1 cellular context compared by ENCODE assay signal in the genomic region with DNA sequence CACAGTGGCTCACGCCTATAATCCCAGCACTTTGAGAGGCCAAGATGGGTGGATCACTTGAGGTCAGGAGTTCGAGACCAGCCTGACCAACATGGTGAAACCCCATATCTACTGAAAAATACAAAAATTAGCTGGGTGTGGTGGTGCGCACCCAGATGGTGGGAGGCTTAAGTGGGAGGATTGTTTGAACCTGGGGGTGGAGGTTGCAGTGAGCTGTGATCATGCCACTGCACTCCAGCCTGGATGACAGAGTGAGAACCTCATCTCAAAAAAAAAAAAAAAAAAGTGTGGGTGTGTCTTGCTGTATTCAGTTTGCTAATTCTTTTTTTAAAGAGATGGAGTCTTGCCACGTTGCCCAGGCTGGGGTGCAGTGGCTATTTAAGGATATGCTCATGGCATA.
A peak's percentile ranks its signal among the peaks of the same experiment; 100 is the strongest.
TF ChIP-seq lines count a peak whose summit lies in the region.
"Not testable (repeated sequence)": the region's sequence is repeated elsewhere in the genome, so short reads cannot be mapped to it uniquely, and the experiment has no call there.

No MANE protein-coding gene starts in this region.

- not testable (repeated sequence) for H3K4me1 ChIP-seq in HEK293 (ENCODE audit: control insufficient read depth, insufficient read depth, low read length)

- TF ChIP-seq CTCF in HEK293 (tag by site-specific recombination; IDR thresholded peaks at IDR 0.05), result not testable (repeated sequence)

- not testable (repeated sequence) for H3K9me3 ChIP-seq in HEK293 (ENCODE audit: control insufficient read depth, insufficient read depth, low read depth, low read length)

- POLR2A ChIA-PET in HEK293 (lab: Yijun Ruan, JAX), result interaction anchor here (0.7 kb wide), 1 partner anchor 169 kb away, joined by 4 read pairs; no protein-coding TSS in a partner anchor

- H3K36me3 ChIP-seq in HEK293 (ENCODE audit: control insufficient read depth in 2 of 2, insufficient read depth in 1 of 2, low read length in 2 of 2), result not testable (repeated sequence)

- CTCF ChIA-PET in HEK293 (lab: Yijun Ruan, JAX), result interaction anchor here (0.7 to 1.4 kb wide), 2 partner anchors 26 to 471 kb away, joined by 3 to 4 read pairs; no protein-coding TSS in a partner anchor

- H3K4me3 ChIP-seq in HEK293 (ENCODE audit: low read depth, low read length), result not testable (repeated sequence)

- H3K27ac ChIP-seq in HEK293 (ENCODE audit: extremely low read depth, low read depth, low read length), result not testable (repeated sequence)

TF ChIP-seq in HEK293, 187 proteins besides CTCF, POLR2A, EP300 and RAD21:
- peak; percentile 72 for TF ChIP-seq ZFHX2 (tag by site-specific recombination; conservative IDR thresholded peaks at IDR 0.05)
- peak; percentile 83; the same call in 1 of the 2 replicates for TF ChIP-seq EGR2 (tag by site-specific recombination; IDR thresholded peaks at IDR 0.05; ENCODE audit: low read depth)
- peak; percentile 20; the same call in 1 of the 2 replicates for TF ChIP-seq KLF9 (tag by site-specific recombination; IDR thresholded peaks at IDR 0.05; ENCODE audit: low read depth)
